Comparison of ENCODE assay signal across 8 cellular contexts in the genomic region with DNA sequence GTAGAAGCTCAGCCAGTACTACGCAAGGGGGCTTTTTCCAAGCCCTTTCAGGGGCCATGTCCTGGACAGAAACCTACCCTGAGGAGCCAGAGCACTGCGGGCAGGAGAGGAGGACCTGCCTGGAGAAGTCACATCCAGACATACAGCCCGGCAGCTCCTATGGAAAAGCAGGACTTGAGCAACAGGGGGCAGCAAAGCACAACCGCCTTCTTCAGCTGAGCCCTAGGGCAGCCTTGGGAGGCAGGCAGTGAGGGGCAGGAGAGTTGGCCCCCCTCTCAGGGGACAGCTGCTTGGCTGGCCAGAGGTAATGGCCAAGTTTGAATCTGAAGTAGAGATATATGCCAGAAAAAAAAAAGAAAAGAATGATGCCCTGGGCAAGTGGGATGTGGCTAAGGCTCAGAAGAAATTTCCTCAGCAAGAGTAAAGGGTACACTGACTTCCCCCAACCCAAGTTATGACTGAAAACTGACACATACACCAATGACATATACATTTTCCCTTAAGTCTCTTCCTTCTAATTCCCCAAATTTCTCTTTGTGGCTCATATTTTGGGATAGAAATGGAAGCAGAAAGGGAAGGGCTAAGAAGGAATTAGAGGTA. TPM values are rescaled to one million over a fixed set of nuclear protein-coding genes. Genes with fewer than 3 reads are reported as not detected.
DNase-seq lines count a peak whose midpoint lies in the region; ATAC-seq, FAIRE-seq and TF ChIP-seq lines count a peak whose summit lies in the region.

No MANE protein-coding gene starts in this region.

- no peak overlapping the region for H2AK5ac ChIP-seq in neuronal stem cell (ENCODE audit: low read depth, low read length)

- H3K14ac ChIP-seq in neuronal stem cell (ENCODE audit: low read length), result no peak overlapping the region

- H3K27ac ChIP-seq in SK-N-SH (ENCODE audit: low read depth in 2 of 2, low read length in 1 of 2) (no peak overlapping the region), neuronal stem cell (replicated peaks; ENCODE audit: low read length) (no peak overlapping the region)
- H3K27ac ChIP-seq in CD4-positive, alpha-beta T cell (ENCODE audit: low read depth, low read length), result no peak overlapping the region

- H3K4me1 ChIP-seq in SK-N-SH (ENCODE audit: control insufficient read depth in 1 of 2, insufficient read depth in 2 of 2, low read depth in 1 of 2, low read length in 1 of 2) (peaks cover 0 to 8% of the 10 kb centered on the region in 2 experiments; a peak in 1 of 4 replicates), neuronal stem cell (ENCODE audit: control insufficient read depth in 2 of 2, insufficient read depth in 1 of 2, low read depth in 1 of 2, low read length in 2 of 2) (no peaks in the 10 kb centered on the region)

- no peak overlapping the region for H3K4me3 Mint-ChIP-seq in natural killer cell treated with Interleukin-12 subunit alpha and Interleukin-12 subunit beta and Interleukin-15 and Interleukin-18, amount 100 ng/mL, for 72 hours
- no peak overlapping the region for H3K4me3 Mint-ChIP-seq in natural killer cell
- H3K4me3 Mint-ChIP-seq in CD4-positive, alpha-beta T cell, result no peak overlapping the region

- CTCF ChIA-PET in SK-N-SH (lab: Yijun Ruan, JAX), result interaction anchor here (0.6 to 5.9 kb wide), 25 partner anchors 9 to 150 kb away, joined by 3 to 77 read pairs (median 4); no protein-coding TSS in a partner anchor
- CTCF ChIA-PET in CD4-positive, alpha-beta T cell (lab: Charles Lee), result no interaction called here

- no peak overlapping the region for H2BK15ac ChIP-seq in neuronal stem cell (ENCODE audit: low read length)

- ATAC-seq in natural killer cell treated with Interleukin-12 subunit alpha and Interleukin-12 subunit beta and Interleukin-15 and Interleukin-18, amount 100 ng/mL, for 72 hours, result peak; percentile 9 to 45
- ATAC-seq in natural killer cell (no peak), HG02970 (IDR thresholded peaks at IDR 0.05; ENCODE audit: low FRiP score, unreplicated experiment) (no peak)
- ATAC-seq in CD4-positive, alpha-beta T cell (ENCODE audit: poor library complexity), result no peak

- no peak overlapping the region for H4K91ac ChIP-seq in neuronal stem cell (ENCODE audit: low read depth, low read length, poor library complexity)

- TF ChIP-seq RAD21 in SK-N-SH (IDR thresholded peaks at IDR 0.05; ENCODE audit: low read length), result peak; percentile 70

- H3K36me3 Mint-ChIP-seq in natural killer cell treated with Interleukin-12 subunit alpha and Interleukin-12 subunit beta and Interleukin-15 and Interleukin-18, amount 100 ng/mL, for 72 hours, result no peaks in the 10 kb centered on the region
- H3K36me3 Mint-ChIP-seq in natural killer cell, result no peaks in the 10 kb centered on the region
- no peaks in the 10 kb centered on the region for H3K36me3 Mint-ChIP-seq in CD4-positive, alpha-beta T cell (ENCODE audit: low read depth)

- no peaks in the 10 kb centered on the region for H4K20me1 ChIP-seq in SK-N-SH (ENCODE audit: insufficient read depth)

- TF ChIP-seq EP300 in SK-N-SH (IDR thresholded peaks at IDR 0.05; ENCODE audit: borderline replicate concordance in 1 of 2, low read depth in 1 of 2, low read length in 1 of 2), result no peak

- WGBS in SK-N-SH (ENCODE audit: low lambda C conversion rate), result 40% methylated on average over 4 of the region's 4 CpGs
- no CpG with 5 or more reads among the region's 4 CpGs for WGBS in neuronal stem cell (ENCODE audit: extremely low coverage in 2 of 2, insufficient read length in 2 of 2, insufficient replicate concordance in 1 of 2), 2 donors

- no peak overlapping the region for H2BK12ac ChIP-seq in neuronal stem cell (ENCODE audit: low read length)

- no peaks in the 10 kb centered on the region for H3K9me3 Mint-ChIP-seq in natural killer cell treated with Interleukin-12 subunit alpha and Interleukin-12 subunit beta and Interleukin-15 and Interleukin-18, amount 100 ng/mL, for 72 hours
- H3K9me3 Mint-ChIP-seq in natural killer cell, result no peaks in the 10 kb centered on the region
- no peaks in the 10 kb centered on the region for H3K9me3 Mint-ChIP-seq in CD4-positive, alpha-beta T cell

- no peak for FAIRE-seq in HTR-8/SVneo (lab: Jason Lieb, UNC)

- no peak overlapping the region for H2BK5ac ChIP-seq in neuronal stem cell (ENCODE audit: low read length)

- no peak overlapping the region for H3K23ac ChIP-seq in neuronal stem cell (ENCODE audit: low read depth, low read length, poor library complexity)

- no peaks in the 10 kb centered on the region for H3F3A ChIP-seq in SK-N-SH (replicated peaks; ENCODE audit: insufficient read depth)

- H3K4me2 ChIP-seq in SK-N-SH (no peak overlapping the region), neuronal stem cell (ENCODE audit: insufficient read depth, low read length, poor library complexity, severe bottlenecking) (no peak overlapping the region)

- H3K4ac ChIP-seq in neuronal stem cell (ENCODE audit: low read length), result no peak overlapping the region

- POLR2A ChIA-PET in SK-N-SH (lab: Yijun Ruan, JAX), result no interaction called here
- POLR2A ChIA-PET in CD4-positive, alpha-beta T cell (lab: Charles Lee), result no interaction called here

- no peak overlapping the region for H2BK120ac ChIP-seq in neuronal stem cell (ENCODE audit: low read depth, low read length)

- no peaks in the 10 kb centered on the region for H3K79me1 ChIP-seq in neuronal stem cell (ENCODE audit: low read depth, low read length)

- H3K79me2 ChIP-seq in SK-N-SH (ENCODE audit: insufficient read depth), result no peaks in the 10 kb centered on the region

- H3K9ac ChIP-seq in SK-N-SH (no peak overlapping the region), neuronal stem cell (ENCODE audit: low read depth, low read length, poor library complexity) (no peak overlapping the region)

- H4K8ac ChIP-seq in neuronal stem cell (ENCODE audit: low read depth, low read length), result no peak overlapping the region

- TF ChIP-seq CTCF in natural killer cell (IDR thresholded peaks at IDR 0.05), result no peak
- TF ChIP-seq CTCF in SK-N-SH (IDR thresholded peaks at IDR 0.05), result peak; percentile 52
- TF ChIP-seq CTCF in fibroblast of pulmonary artery (IDR thresholded peaks at IDR 0.05; ENCODE audit: low read length, missing control alignments), result peak; percentile 88
- TF ChIP-seq CTCF in CD4-positive, alpha-beta T cell (IDR thresholded peaks at IDR 0.05), result no peak

- no peak overlapping the region for H3K18ac ChIP-seq in neuronal stem cell (ENCODE audit: low read length)

- H3K9me2 ChIP-seq in SK-N-SH, result no peaks in the 10 kb centered on the region

- H3K36me3 ChIP-seq in SK-N-SH (replicated peaks in 1 of 2; ENCODE audit: control insufficient read depth in 1 of 2, insufficient read depth in 2 of 2, low read length in 1 of 2), result no peaks in the 10 kb centered on the region
- H3K36me3 ChIP-seq in neuronal stem cell (replicated peaks in 1 of 2; ENCODE audit: control insufficient read depth in 2 of 2, insufficient read depth in 2 of 2, low read length in 2 of 2), result no peaks in the 10 kb centered on the region

- H3K27me3 Mint-ChIP-seq in natural killer cell treated with Interleukin-12 subunit alpha and Interleukin-12 subunit beta and Interleukin-15 and Interleukin-18, amount 100 ng/mL, for 72 hours, result peaks cover 13 to 14% of the 10 kb centered on the region in 2 donors
- peaks cover 8 to 14% of the 10 kb centered on the region in 2 donors for H3K27me3 Mint-ChIP-seq in natural killer cell (ENCODE audit: low read depth in 2 of 2)
- H3K27me3 Mint-ChIP-seq in CD4-positive, alpha-beta T cell, result peaks cover 13% of the 10 kb centered on the region

- H3K27me3 ChIP-seq in SK-N-SH (ENCODE audit: insufficient read depth) (peaks cover 21% of the 10 kb centered on the region; the same call in 1 of the 2 replicates), neuronal stem cell (ENCODE audit: control insufficient read depth in 3 of 3, insufficient read depth in 3 of 3, low read depth in 1 of 3, low read length in 3 of 3) (peaks cover 0 to 7% (median 0%) of the 10 kb centered on the region in 3 experiments)
- no peaks in the 10 kb centered on the region for H3K27me3 ChIP-seq in CD4-positive, alpha-beta T cell (ENCODE audit: control insufficient read depth, insufficient read depth, low read length)

- intact Hi-C loops in natural killer cell (cut with micrococcal nuclease), result no loop called here
- intact Hi-C loops in CD4-positive, alpha-beta T cell (cut with DNase I, micrococcal nuclease), result no loop called here

- H3K4me3 ChIP-seq in SK-N-SH (ENCODE audit: low read depth in 2 of 2, low read length in 1 of 2) (no peak overlapping the region; a peak in 1 of 4 replicates), fibroblast of pulmonary artery (replicated peaks; ENCODE audit: low read depth, low read length) (no peak overlapping the region), neuronal stem cell (ENCODE audit: low read length in 2 of 2) (no peak overlapping the region)

- no peak overlapping the region for H3K27ac Mint-ChIP-seq in natural killer cell treated with Interleukin-12 subunit alpha and Interleukin-12 subunit beta and Interleukin-15 and Interleukin-18, amount 100 ng/mL, for 72 hours
- H3K27ac Mint-ChIP-seq in natural killer cell, result no peak overlapping the region
- H3K27ac Mint-ChIP-seq in CD4-positive, alpha-beta T cell, result no peak overlapping the region

- H3K9me3 ChIP-seq in SK-N-SH (no peaks in the 10 kb centered on the region), neuronal stem cell (replicated peaks in 1 of 2; ENCODE audit: control insufficient read depth in 2 of 2, insufficient read depth in 1 of 2, low read depth in 1 of 2, low read length in 2 of 2) (no peaks in the 10 kb centered on the region)
- no peaks in the 10 kb centered on the region for H3K9me3 ChIP-seq in CD4-positive, alpha-beta T cell (ENCODE audit: control insufficient read depth, low read length)

- peaks cover 0 to 8% of the 10 kb centered on the region in 2 donors for H3K4me1 Mint-ChIP-seq in natural killer cell treated with Interleukin-12 subunit alpha and Interleukin-12 subunit beta and Interleukin-15 and Interleukin-18, amount 100 ng/mL, for 72 hours (ENCODE audit: low read depth in 2 of 2)
- H3K4me1 Mint-ChIP-seq in natural killer cell, result peaks cover 0 to 8% of the 10 kb centered on the region in 2 donors
- no peaks in the 10 kb centered on the region for H3K4me1 Mint-ChIP-seq in CD4-positive, alpha-beta T cell (ENCODE audit: low read depth)

- DNase-seq in natural killer cell treated with Interleukin-12 subunit alpha and Interleukin-12 subunit beta and Interleukin-15 and Interleukin-18, amount 100 ng/mL, for 72 hours (ENCODE audit: low spot score), result no peak
- no peak for DNase-seq in natural killer cell
- DNase-seq in HTR-8/SVneo (ENCODE audit: insufficient read length, low spot score), result peak; percentile 38
- peak; percentile 60 for DNase-seq in SK-N-SH
- DNase-seq in fibroblast of pulmonary artery (ENCODE audit: low read depth), result peak; percentile 78
- peak; percentile 38 for DNase-seq in neuronal stem cell (ENCODE audit: low spot score)
- no peak for DNase-seq in CD4-positive, alpha-beta T cell

- H2AFZ ChIP-seq in SK-N-SH (ENCODE audit: low read depth), result no peak overlapping the region
- H2AFZ ChIP-seq in neuronal stem cell (ENCODE audit: low read length), result no peak overlapping the region

RNA-seq across cellular contexts. Expression of a gene that starts 56.9 kb away (rescaled TPM):
- total RNA-seq in natural killer cell treated with Interleukin-12 subunit alpha and Interleukin-12 subunit beta and Interleukin-15 and Interleukin-18, amount 100 ng/mL, for 72 hours, result not detected
- not detected for total RNA-seq in natural killer cell
- 0.03 TPM in 1 of 2 replicates, not detected in the other for polyA plus RNA-seq in SK-N-SH (2012; rRNA removed)
- not detected in 2 replicates for polyA plus RNA-seq in SK-N-SH (2012; cell fraction: cytosol; rRNA removed)
- polyA plus RNA-seq in SK-N-SH (2012; cell fraction: nucleus; rRNA removed), result not detected in 2 replicates
- 0.06 TPM for polyA plus RNA-seq in neuronal stem cell (2013, experiment 1 of 2)
- not detected for polyA plus RNA-seq in neuronal stem cell (2013, experiment 2 of 2)
- not detected for total RNA-seq in CD4-positive, alpha-beta T cell

RNA-seq across cellular contexts. Expression of a gene that starts 60.0 kb away (rescaled TPM):
- not detected for total RNA-seq in natural killer cell treated with Interleukin-12 subunit alpha and Interleukin-12 subunit beta and Interleukin-15 and Interleukin-18, amount 100 ng/mL, for 72 hours
- not detected for total RNA-seq in natural killer cell
- polyA plus RNA-seq in SK-N-SH (2012; rRNA removed), result not detected in 2 replicates
- polyA plus RNA-seq in SK-N-SH (2012; cell fraction: cytosol; rRNA removed), result 0.01 TPM in 1 of 2 replicates, not detected in the other
- 0.02 TPM in 1 of 2 replicates, not detected in the other for polyA plus RNA-seq in SK-N-SH (2012; cell fraction: nucleus; rRNA removed)
- polyA plus RNA-seq in neuronal stem cell (2013, experiment 1 of 2), result 0.93 TPM
- polyA plus RNA-seq in neuronal stem cell (2013, experiment 2 of 2), result 1.0 TPM
- total RNA-seq in CD4-positive, alpha-beta T cell, result not detected

Comparison
In these comparisons a context has a peak if more than half of its experiments do, and no peak if none do; other contexts are left out.
1. ATAC-seq: peak in natural killer cell treated with Interleukin-12 subunit alpha and Interleukin-12 subunit beta and Interleukin-15 and Interleukin-18, amount 100 ng/mL, for 72 hours (2 of 2); none in natural killer cell (0 of 3), CD4-positive, alpha-beta T cell (single experiment) and HG02970 (single experiment).
2. DNase-seq: peak in HTR-8/SVneo (single experiment), SK-N-SH (single experiment), fibroblast of pulmonary artery (single experiment) and neuronal stem cell (single experiment); none in natural killer cell treated with Interleukin-12 subunit alpha and Interleukin-12 subunit beta and Interleukin-15 and Interleukin-18, amount 100 ng/mL, for 72 hours (single experiment), natural killer cell (single experiment) and CD4-positive, alpha-beta T cell (0 of 10).
3. CTCF ChIP-seq: peak in SK-N-SH (single experiment) and fibroblast of pulmonary artery (single experiment); none in natural killer cell (single experiment) and CD4-positive, alpha-beta T cell (single experiment).